ENCODE assay signal across 1 cellular context in genomic region chr2:121659933-121660332, GRCh38.
TF ChIP-seq lines count a peak whose summit lies in the region.

No MANE protein-coding gene starts in this region.

TF ChIP-seq in HepG2, 621 proteins besides CTCF, POLR2A, EP300 and RAD21 (continued from another document and continues in another):
- TF ChIP-seq NFAT5 (CRISPR knock-in tag; IDR thresholded peaks at IDR 0.05) (no peak), ZNF503 (CRISPR knock-in tag; IDR thresholded peaks at IDR 0.05) (no peak), GABPB1 (CRISPR knock-in tag; IDR thresholded peaks at IDR 0.05) (peak; percentile 20; the same call in 1 of the 2 replicates), MTERF4 (CRISPR knock-in tag; IDR thresholded peaks at IDR 0.05) (no peak), ZMAT5 (CRISPR knock-in tag; IDR thresholded peaks at IDR 0.05; ENCODE audit: borderline replicate concordance, low read depth) (no peak), SRSF4 (IDR thresholded peaks at IDR 0.05; ENCODE audit: low read depth, low read length, poor library complexity, severe bottlenecking) (no peak), TRIM22 (IDR thresholded peaks at IDR 0.05) (no peak), MLX (CRISPR knock-in tag; IDR thresholded peaks at IDR 0.05) (peak; percentile 57), NFE2 (CRISPR knock-in tag; IDR thresholded peaks at IDR 0.05) (no peak), THRA (CRISPR knock-in tag; IDR thresholded peaks at IDR 0.05; ENCODE audit: borderline replicate concordance) (no peak), BHLHE40 (IDR thresholded peaks at IDR 0.05; ENCODE audit: low read length) (no peak), SMAD1 (CRISPR knock-in tag; IDR thresholded peaks at IDR 0.05; ENCODE audit: borderline replicate concordance, low read depth) (no peak), ZNF775 (CRISPR knock-in tag; IDR thresholded peaks at IDR 0.05; ENCODE audit: borderline replicate concordance) (no peak), ZNF816 (CRISPR knock-in tag; IDR thresholded peaks at IDR 0.05; ENCODE audit: borderline replicate concordance) (no peak), HIC2 (CRISPR knock-in tag; IDR thresholded peaks at IDR 0.05; ENCODE audit: low read depth) (peak; percentile 75; the same call in 1 of the 2 replicates), HNF4A (CRISPR knock-in tag; IDR thresholded peaks at IDR 0.05) (peak; percentile 76), ZNF749 (CRISPR knock-in tag; IDR thresholded peaks at IDR 0.05; ENCODE audit: borderline replicate concordance) (no peak), SALL1 (CRISPR knock-in tag; IDR thresholded peaks at IDR 0.05) (peak; percentile 97), ZNF879 (CRISPR knock-in tag; IDR thresholded peaks at IDR 0.05) (no peak), CENPX (CRISPR knock-in tag; IDR thresholded peaks at IDR 0.05) (no peak), TP53 (CRISPR knock-in tag; conservative IDR thresholded peaks at IDR 0.05) (no peak), CENPBD1 (CRISPR knock-in tag; IDR thresholded peaks at IDR 0.05; ENCODE audit: borderline replicate concordance, low read depth) (no peak), HINFP (CRISPR knock-in tag; IDR thresholded peaks at IDR 0.05; ENCODE audit: low read depth) (no peak), HHEX (CRISPR knock-in tag; IDR thresholded peaks at IDR 0.05) (no peak), HMG20A (CRISPR knock-in tag; IDR thresholded peaks at IDR 0.05; ENCODE audit: borderline replicate concordance) (peak; percentile 66; the same call in 1 of the 2 replicates), ZBTB7B (CRISPR knock-in tag; IDR thresholded peaks at IDR 0.05) (no peak), HCFC1 (IDR thresholded peaks at IDR 0.05; ENCODE audit: low read depth, low read length) (no peak), ZZZ3 (CRISPR knock-in tag; IDR thresholded peaks at IDR 0.05; ENCODE audit: borderline replicate concordance) (no peak), HOXA7 (CRISPR knock-in tag; IDR thresholded peaks at IDR 0.05) (no peak), ATF5 (CRISPR knock-in tag; IDR thresholded peaks at IDR 0.05; ENCODE audit: low read depth) (no peak), TIGD3 (CRISPR knock-in tag; IDR thresholded peaks at IDR 0.05; ENCODE audit: borderline replicate concordance) (no peak), FUBP1 (CRISPR knock-in tag; IDR thresholded peaks at IDR 0.05; ENCODE audit: borderline replicate concordance) (no peak), TARDBP (CRISPR knock-in tag; IDR thresholded peaks at IDR 0.05) (peak; percentile 28; the same call in 1 of the 2 replicates), ZMYM3 (CRISPR knock-in tag; IDR thresholded peaks at IDR 0.05) (peak; percentile 89), PREB (CRISPR knock-in tag; IDR thresholded peaks at IDR 0.05) (no peak)
